27 cellular contexts compared by ENCODE assay signal in the genomic region with DNA sequence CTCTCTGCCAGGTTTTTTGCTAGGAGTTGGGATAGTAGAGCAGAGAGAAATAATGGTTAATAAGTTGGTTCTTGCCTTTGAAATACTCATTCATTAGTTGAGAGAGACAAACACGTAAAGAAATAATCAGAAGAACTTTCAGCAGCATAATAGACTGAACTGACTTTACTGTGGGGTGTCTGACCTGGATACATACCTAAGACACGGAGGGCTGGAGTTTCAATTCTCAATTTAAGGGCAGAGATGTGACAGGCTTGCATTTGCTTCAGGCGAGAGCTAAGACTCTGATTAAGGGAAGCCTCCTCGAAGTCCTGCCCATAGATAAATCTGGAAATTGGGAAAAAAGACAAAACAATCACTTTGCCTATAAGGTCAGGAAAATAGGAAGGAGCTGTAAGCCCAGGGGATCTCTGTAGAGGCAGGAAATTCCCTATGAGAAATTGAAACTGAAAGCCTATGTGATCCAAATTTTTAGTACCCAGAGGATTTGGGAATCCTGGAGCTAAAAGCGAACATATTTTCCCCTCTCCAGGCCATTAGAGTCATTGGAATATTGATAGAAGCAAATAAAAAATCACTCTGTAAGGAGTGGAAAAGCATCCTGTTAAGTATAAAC.
A peak's percentile ranks its signal among the peaks of the same experiment; 100 is the strongest.
DNase-seq lines count a peak whose midpoint lies in the region; ATAC-seq, FAIRE-seq and TF ChIP-seq lines count a peak whose summit lies in the region.
"Had no signal": no experiment of that assay in that cellular context is flagged by ENCODE, and none has a peak within 500 bp of the region (broad histone marks: within the 10 kb centered on the region; RNA-seq: fewer than 3 reads in every experiment).

No MANE protein-coding gene starts in this region.

- CTCF ChIA-PET in WTC11 (lab: Charles Lee), result interaction anchor here (1.7 to 1.8 kb wide), 2 partner anchors 20 to 82 kb away, joined by 5 to 8 read pairs; no protein-coding TSS in a partner anchor

- intact Hi-C loops in pancreas (cut with DNase I), result no loop called here

- H3K4me3 Mint-ChIP-seq in WTC11, result no peak overlapping the region
- H3K4me3 Mint-ChIP-seq: B cell; CD8-positive, alpha-beta T cell had no signal

- peaks cover 18% of the 10 kb centered on the region for H3K4me1 Mint-ChIP-seq in WTC11
- H3K4me1 Mint-ChIP-seq: B cell had no signal

- peaks cover 12% of the 10 kb centered on the region for H3K36me3 Mint-ChIP-seq in WTC11
- H3K36me3 Mint-ChIP-seq: CD8-positive, alpha-beta T cell had no signal

- peaks cover 15% of the 10 kb centered on the region for H3K4me1 ChIP-seq in HUES48 (ENCODE audit: control insufficient read depth, insufficient read depth, low read length)
- peaks cover 0 to 3% (median 0%) of the 10 kb centered on the region in 3 donors for H3K4me1 ChIP-seq in pancreas
- H3K4me1 ChIP-seq: Caco-2 had no signal

- H3K4me3 ChIP-seq in HUES48 (ENCODE audit: low read depth, low read length) (peak overlapping the region; percentile 11; the same call in 1 of the 2 replicates), pancreas (peak overlapping the region in 2 of 4 donors; percentile 19 to 26)
- H3K4me3 ChIP-seq: GM12878, SK-N-MC had no signal

- in situ Hi-C loops in G401 (cut with HindIII; ENCODE audit: low sequenced_read_pairs), result no loop called here

- H3K27ac Mint-ChIP-seq in WTC11, result peak overlapping the region; percentile 69
- H3K27ac Mint-ChIP-seq: B cell; CD8-positive, alpha-beta T cell had no signal

- H3K36me3 ChIP-seq in HUES48 (ENCODE audit: control insufficient read depth, insufficient read depth, low read length) (no peaks in the 10 kb centered on the region), pancreas (no peaks in the 10 kb centered on the region)

- TF ChIP-seq CTCF in WTC11 (IDR thresholded peaks at IDR 0.05) (no peak), pancreas (IDR thresholded peaks at IDR 0.05) (no peak)

- POLR2A ChIA-PET in WTC11 (lab: Charles Lee), result interaction anchor here (0.6 kb wide), 2 partner anchors 30 to 370 kb away, joined by 3 to 7 read pairs; no protein-coding TSS in a partner anchor

- H3K27me3 Mint-ChIP-seq in WTC11 (ENCODE audit: low read depth), result no peaks in the 10 kb centered on the region; the same call in 1 of the 2 replicates

- no peak for FAIRE-seq in pancreas (lab: Jason Lieb, UNC)
- FAIRE-seq: GM12878, H54, HepG2 had no signal

- peaks cover 14% of the 10 kb centered on the region; the same call in 1 of the 2 replicates for H3K9me3 Mint-ChIP-seq in WTC11

- H3K9me3 ChIP-seq in HUES48 (ENCODE audit: control insufficient read depth, insufficient read depth, low read length) (peaks cover 7% of the 10 kb centered on the region; the same call in 1 of the 2 replicates), pancreas (peaks cover 0 to 3% (median 0%) of the 10 kb centered on the region in 4 donors)
- H3K9me3 ChIP-seq: Caco-2 had no signal

- DNase-seq in NCI-H748 (lab: John Stamatoyannopoulos, UW; ENCODE audit: unreplicated experiment) (peak; percentile 57), NCI-H748 treated with DMSO at 0.1 percent for 48 hours (lab: John Stamatoyannopoulos, UW) (no peak), WTC11 (ENCODE audit: low spot score) (no peak), pancreas (no peak), G401 (ENCODE audit: low spot score) (no peak)
- DNase-seq: Caco-2; CD8-positive, alpha-beta T cell; GDM1; Karpas-422; NCI-H1092; NCI-H1417 treated with DMSO at 0.1 percent for 48 hours; NCI-H187 treated with DMSO at 0.1 percent for 48 hours; NCI-H2171 treated with DMSO at 0.1 percent for 48 hours; NCI-H524; SIG-M5 had no signal

- ATAC-seq in WTC11, result no peak
- ATAC-seq in pancreas, result peak; percentile 35 to 83 (median 54)
- no peak for ATAC-seq in HG03108 (IDR thresholded peaks at IDR 0.05; ENCODE audit: unreplicated experiment)
- ATAC-seq in GM19351 (IDR thresholded peaks at IDR 0.05; ENCODE audit: unreplicated experiment), result no peak
- ATAC-seq: CD8-positive, alpha-beta T cell; GM12878; HepG2; Panc1 had no signal

- peak overlapping the region; percentile 70 for H3K27ac ChIP-seq in HUES48 (ENCODE audit: low read depth, low read length)
- H3K27ac ChIP-seq in pancreas, result peak overlapping the region in 2 of 4 donors; percentile 16 to 46
- H3K27ac ChIP-seq: 22Rv1, C4-2B, RWPE1, SK-N-MC had no signal

- H3K9ac ChIP-seq in HUES48 (ENCODE audit: low read depth, low read length), result peak overlapping the region; percentile 37; the same call in 1 of the 2 replicates

- H3K27me3 ChIP-seq in HUES48 (ENCODE audit: control insufficient read depth, insufficient read depth, low read length), result no peaks in the 10 kb centered on the region
- H3K27me3 ChIP-seq in pancreas, result no peaks in the 10 kb centered on the region

- 39 to 45% methylated on average over 5 of the region's 5 CpGs for WGBS in pancreas, 2 donors

TF ChIP-seq in WTC11, 78 proteins besides CTCF, POLR2A, EP300 and RAD21:
- no peak for TF ChIP-seq ZNF219 (CRISPR knock-in tag; IDR thresholded peaks at IDR 0.05; ENCODE audit: borderline replicate concordance)
- TF ChIP-seq ZNF263 (CRISPR knock-in tag; IDR thresholded peaks at IDR 0.05; ENCODE audit: low read depth), result no peak
- no peak for TF ChIP-seq PRRX2 (CRISPR knock-in tag; IDR thresholded peaks at IDR 0.05)
- TF ChIP-seq ZBTB21 (CRISPR knock-in tag; IDR thresholded peaks at IDR 0.05; ENCODE audit: borderline replicate concordance), result no peak
- no peak for TF ChIP-seq NFATC4 (CRISPR knock-in tag; IDR thresholded peaks at IDR 0.05)

Comparison
In these comparisons a context has a peak if more than half of its experiments do, and no peak if none do; other contexts are left out.
1. ATAC-seq: peak in pancreas (4 of 4); none in WTC11 (single experiment), HG03108 (single experiment) and GM19351 (single experiment).